In the genomic region with DNA sequence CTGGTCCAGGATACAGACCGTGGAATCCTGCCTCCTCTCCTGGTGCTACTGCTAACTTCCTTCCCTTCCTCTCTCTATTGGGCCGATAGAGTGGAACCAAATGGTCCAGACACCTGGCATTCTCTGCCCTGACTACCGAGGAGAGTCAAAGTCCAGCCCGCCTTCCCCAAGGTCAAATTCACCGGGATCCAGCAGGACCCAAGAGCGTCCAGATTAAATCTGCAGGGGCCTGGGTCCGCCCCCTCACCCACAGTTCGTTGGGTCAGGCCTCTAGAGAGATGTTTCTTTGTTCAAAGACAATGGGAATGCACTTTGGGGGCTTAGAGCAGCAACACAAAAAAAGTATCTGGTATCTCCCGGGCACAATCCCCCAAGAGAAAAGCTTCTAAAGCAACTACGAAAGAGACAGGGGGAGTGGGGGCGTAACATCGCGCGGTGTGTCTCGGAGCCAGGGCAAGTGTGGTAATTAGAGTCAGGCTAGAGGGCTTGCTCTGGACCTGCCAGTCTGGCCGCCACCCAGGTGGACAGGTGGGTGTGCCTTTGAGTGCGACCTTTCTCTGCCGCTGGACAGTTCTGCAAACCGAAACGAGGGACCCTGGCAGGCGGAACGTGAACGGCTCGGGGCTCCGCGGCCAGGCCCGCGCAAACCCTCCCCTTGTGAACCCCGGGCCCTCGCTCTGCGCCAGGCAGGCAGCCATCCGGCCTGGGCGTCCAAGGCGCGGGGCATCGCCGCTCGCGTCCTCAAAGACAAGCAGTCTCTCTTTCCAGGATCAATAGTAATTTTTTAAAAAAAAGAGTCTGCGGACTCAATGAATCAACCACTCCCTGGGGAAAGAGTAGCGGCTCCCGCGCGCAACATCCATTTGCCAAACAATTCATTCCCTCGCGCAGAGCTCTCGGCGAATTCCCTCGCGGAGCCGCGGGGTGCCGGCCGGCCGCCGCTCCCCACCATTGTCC, we compare ENCODE assay signal across 8 cellular contexts. TPM values are rescaled to one million over a fixed set of nuclear protein-coding genes. Genes with fewer than 3 reads are reported as not detected.
A peak's percentile ranks its signal among the peaks of the same experiment; 100 is the strongest.
DNase-seq lines count a peak whose midpoint lies in the region; ATAC-seq and TF ChIP-seq lines count a peak whose summit lies in the region.

No MANE protein-coding gene starts in this region.

- no peaks in the 10 kb centered on the region for H3K27me3 ChIP-seq in SU-DHL-6 (ENCODE audit: low read length)

- DNase-seq in ACHN = peak; percentile 14
- peak; percentile 45 for DNase-seq in GM19238 (ENCODE audit: insufficient read length, low spot score)
- peak; percentile 72 for DNase-seq in islet precursor cell
- peak; percentile 38 for DNase-seq in stimulated activated CD4-positive, alpha-beta T cell treated with anti-CD3 and anti-CD28 coated beads, Interleukin-1b, Interleukin-23, amount 100 ng/mL, for 48 hours
- no peak for DNase-seq in GDM1 (lab: John Stamatoyannopoulos, UW)

- H3K9ac ChIP-seq in SU-DHL-6 (ENCODE audit: low read length) = peak overlapping the region; percentile 74

- TF ChIP-seq CTCF in SU-DHL-6 (IDR thresholded peaks at IDR 0.05; ENCODE audit: insufficient read depth, low read length, poor library complexity, severe bottlenecking) (no peak), brain (conservative IDR thresholded peaks at IDR 0.05) (no peak)

- no peak overlapping the region for H3K27ac ChIP-seq in SU-DHL-6 (ENCODE audit: low read depth, low read length)

- no peaks in the 10 kb centered on the region for H3K9me2 ChIP-seq in SU-DHL-6 (replicated peaks; ENCODE audit: insufficient read depth, low read length)

- H3K4me3 Mint-ChIP-seq in brain = peak overlapping the region; percentile 89 to 97 (median 94)

- H3K36me3 Mint-ChIP-seq in brain = peaks cover 20% of the 10 kb centered on the region

- no peaks in the 10 kb centered on the region for H3F3A ChIP-seq in SU-DHL-6 (ENCODE audit: insufficient read depth)

- peak overlapping the region; percentile 81 for H3K4me3 ChIP-seq in SU-DHL-6 (ENCODE audit: insufficient read depth, low read length, poor library complexity, severe bottlenecking)

- H4K20me1 ChIP-seq in SU-DHL-6 (ENCODE audit: low read depth, low read length) = no peaks in the 10 kb centered on the region; the same call in 1 of the 2 replicates

- peak overlapping the region; percentile 85 to 98 (median 96) for H3K27ac Mint-ChIP-seq in brain

- H3K27me3 Mint-ChIP-seq in brain = peaks cover 13% of the 10 kb centered on the region

- no peaks in the 10 kb centered on the region for H3K36me3 ChIP-seq in SU-DHL-6 (ENCODE audit: low read length)

- H2AFZ ChIP-seq in SU-DHL-6 (ENCODE audit: low read depth, low read length, severe bottlenecking) = peak overlapping the region; percentile 83

- peaks cover 56% of the 10 kb centered on the region for H3K4me1 Mint-ChIP-seq in brain

- no peaks in the 10 kb centered on the region for H3K79me2 ChIP-seq in SU-DHL-6 (ENCODE audit: insufficient read depth, low read length)

- in situ Hi-C loops in ACHN (cut with HindIII; ENCODE audit: low pct_ligation_motif_present, low pct_unique_long_range_greater_than_20kb, low sequenced_read_pairs) = no loop called here

- peak; percentile 49 for ATAC-seq in HG03175 (IDR thresholded peaks at IDR 0.05; ENCODE audit: unreplicated experiment)

- peak overlapping the region; percentile 60 for H3K4me2 ChIP-seq in SU-DHL-6 (ENCODE audit: low read depth, low read length, poor library complexity, severe bottlenecking)

- H3K9me3 ChIP-seq in SU-DHL-6 (ENCODE audit: insufficient read depth, low read length) = no peaks in the 10 kb centered on the region

- H3K9me3 Mint-ChIP-seq in brain = peaks cover 0 to under 1% (median 0%) of the 10 kb centered on the region in 5 experiments

RNA-seq across cellular contexts. Expression of a gene that starts 0.8 kb away (rescaled TPM):
- 14.7 TPM for polyA plus RNA-seq in brain (ENCODE audit: insufficient read depth, low read depth, low replicate concordance)
